ENCODE assay signal across 1 cellular context in genomic region chr15:90022345-90022744, GRCh38.
TF ChIP-seq lines count a peak whose summit lies in the region.

No MANE protein-coding gene starts in this region.

TF ChIP-seq in GM23338, 12 proteins besides CTCF, POLR2A, EP300 and RAD21 (continued from another document):
- TF ChIP-seq ZNF462 (CRISPR knock-in tag; IDR thresholded peaks at IDR 0.05), result no peak
- TF ChIP-seq EZH2 (IDR thresholded peaks at IDR 0.05; ENCODE audit: low read depth, unreplicated experiment), result no peak
- no peak for TF ChIP-seq ZNF331 (CRISPR knock-in tag; IDR thresholded peaks at IDR 0.05; ENCODE audit: low read depth)
TF ChIP-seq in GM23338: peak in this region for 0.
